In the genomic region with DNA sequence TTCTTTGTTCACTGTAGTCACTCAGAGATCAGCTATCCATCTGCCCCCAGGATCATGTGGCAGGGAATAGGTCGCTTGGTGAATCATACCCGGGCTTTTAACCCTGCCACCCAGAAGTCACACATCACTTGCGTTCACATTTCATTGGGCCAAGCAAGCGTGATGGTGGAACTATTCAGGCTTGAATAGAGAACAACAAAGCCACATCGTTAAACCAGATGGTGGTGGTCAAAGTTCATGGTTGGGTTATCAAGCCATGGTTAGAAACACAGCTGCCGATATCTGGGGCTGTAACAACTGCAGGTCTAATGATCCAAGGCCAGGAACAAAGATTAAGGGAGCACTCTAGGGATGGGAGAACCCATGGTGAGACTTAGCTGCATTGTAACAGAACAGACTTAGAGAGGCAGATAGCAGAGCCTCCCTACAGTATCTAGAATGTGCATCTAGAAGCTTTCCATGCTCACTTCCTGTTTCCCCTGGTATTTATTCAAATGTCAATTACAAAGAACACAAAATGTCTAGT, we compare ENCODE assay signal across 9 cellular contexts. TPM values are rescaled to one million over a fixed set of nuclear protein-coding genes. Genes with fewer than 3 reads are reported as not detected.
DNase-seq lines count a peak whose midpoint lies in the region; ATAC-seq, FAIRE-seq and TF ChIP-seq lines count a peak whose summit lies in the region.
"Had no signal": no experiment of that assay in that cellular context is flagged by ENCODE, and none has a peak within 500 bp of the region (broad histone marks: within the 10 kb centered on the region; RNA-seq: fewer than 3 reads in every experiment).

No MANE protein-coding gene starts in this region.

- peak; percentile 20 for DNase-seq in GM13977 (ENCODE audit: low spot score)
- DNase-seq in HUDEP-2 (lab: John Stamatoyannopoulos, UW; ENCODE audit: unreplicated experiment in 76 of 76), result peak in 57 of 76 experiments; percentile 3 to 79 (median 44)
- peak in 3 of 4 experiments; percentile 19 to 81 (median 63) for DNase-seq in K562 (ENCODE audit: extremely low read depth in 1 of 4, low spot score in 3 of 4)
- no peak for DNase-seq in glutamatergic neuron
- DNase-seq in DMS153 (lab: John Stamatoyannopoulos, UW), result no peak
- no peak for DNase-seq in foreskin fibroblast
- DNase-seq in NCI-H345 (lab: John Stamatoyannopoulos, UW), result no peak

- no TSS peak for BruUV-seq in K562 (replicated peaks; lab: Mats Ljungman, UMichigan)

- no peaks in the 10 kb centered on the region for H3K9me1 ChIP-seq in K562 (ENCODE audit: control insufficient read depth, insufficient read depth, low read length)

- peak overlapping the region; percentile 74 for H2AFZ ChIP-seq in K562 (ENCODE audit: low read depth, low read length)

- no peaks in the 10 kb centered on the region for H3K36me3 ChIP-seq in K562 (ENCODE audit: control insufficient read depth, insufficient read depth, low read length)

- H3K27me3 Mint-ChIP-seq in glutamatergic neuron (ENCODE audit: unreplicated experiment), result no peaks in the 10 kb centered on the region

- peak in 1 of 2 experiments; percentile 38; a peak in 1 of 4 replicates for TF ChIP-seq RAD21 in K562 (CRISPR knock-in tag; conservative IDR thresholded peaks at IDR 0.05 in 1 of 2, IDR thresholded peaks at IDR 0.05 in 1 of 2)

- peaks cover 6 to 44% of the 10 kb centered on the region in 2 experiments; a peak in 3 of 5 replicates for H3K4me1 ChIP-seq in K562 (replicated peaks in 1 of 2; ENCODE audit: control insufficient read depth in 2 of 2, insufficient read depth in 2 of 2, low read length in 2 of 2)

- H4K20me1 ChIP-seq in K562 (replicated peaks; ENCODE audit: control insufficient read depth, insufficient read depth, low read length), result no peaks in the 10 kb centered on the region

- H3K4me1 Mint-ChIP-seq in glutamatergic neuron (ENCODE audit: low read depth, unreplicated experiment), result no peaks in the 10 kb centered on the region

- CTCF ChIA-PET in K562 (lab: Yijun Ruan, JAX; ENCODE audit: low intra/inter-chr PET ratio), result no interaction called here

- H3K4me2 ChIP-seq in K562 (ENCODE audit: insufficient read depth, low read length), result peak overlapping the region; percentile 55

- POLR2A ChIA-PET in K562 (lab: Yijun Ruan, JAX), result interaction anchor here (0.6 to 0.8 kb wide), 3 partner anchors 28 to 138 kb away, joined by 3 to 4 read pairs (median 4); no protein-coding TSS in a partner anchor

- H3K36me3 Mint-ChIP-seq in glutamatergic neuron (ENCODE audit: unreplicated experiment), result no peaks in the 10 kb centered on the region

- H3K4me3 Mint-ChIP-seq in glutamatergic neuron (ENCODE audit: unreplicated experiment), result no peak overlapping the region

- peak overlapping the region; percentile 72 for H3K27ac ChIP-seq in K562 (ENCODE audit: extremely low read depth, low read depth, low read length)

- TF ChIP-seq POLR2A in K562 (conservative IDR thresholded peaks at IDR 0.05), result 0 out of 2 replicates have a peak, but pooled peaks have one; percentile 31

- peak; percentile 77 for FAIRE-seq in K562 (lab: Jason Lieb, UNC)

- peak; percentile 78 for ATAC-seq in GM21526 (IDR thresholded peaks at IDR 0.05; ENCODE audit: low FRiP score, unreplicated experiment)
- peak; percentile 78 for ATAC-seq in K562

- H3K27me3 ChIP-seq in K562 (ENCODE audit: control insufficient read depth in 2 of 2, insufficient read depth in 2 of 2, low read length in 2 of 2), result no peaks in the 10 kb centered on the region

- TF ChIP-seq CTCF in GM13977 (IDR thresholded peaks at IDR 0.05; ENCODE audit: extremely low read depth, insufficient read depth, missing control alignments) (no peak), K562 (IDR thresholded peaks at IDR 0.05 in 2 of 3, conservative IDR thresholded peaks at IDR 0.05 in 1 of 3; ENCODE audit: insufficient read depth in 2 of 3, low read depth in 1 of 3, low read length in 3 of 3) (no peak), glutamatergic neuron (IDR thresholded peaks at IDR 0.05; ENCODE audit: partially characterized antibody, unreplicated experiment) (no peak), foreskin fibroblast (IDR thresholded peaks at IDR 0.05; ENCODE audit: low read depth, low read length) (no peak)

- intact Hi-C loops in K562 (cut with micrococcal nuclease), result loop anchor here (1.0 to 5.0 kb wide), 3 partner anchors 34 to 84 kb away; no protein-coding TSS in a partner anchor

- WGBS in K562 (ENCODE audit: insufficient coverage, low coverage, missing lambda C conversion rate), result 4% methylated on average over 6 of the region's 6 CpGs

- peaks cover 9% of the 10 kb centered on the region; the same call in 1 of the 2 replicates for H3K9me3 ChIP-seq in K562 (replicated peaks; ENCODE audit: control insufficient read depth, insufficient read depth, low read depth, low read length)

- peak; percentile 80; the same call in 1 of the 2 replicates for TF ChIP-seq EP300 in K562 (IDR thresholded peaks at IDR 0.05; ENCODE audit: low read length)

- no peak overlapping the region for H3K4me3 ChIP-seq in K562
- no peak overlapping the region for H3K4me3 ChIP-seq in foreskin fibroblast (ENCODE audit: low read depth in 1 of 2, low read length in 2 of 2)

- in situ Hi-C loops in GM13977 (cut with MboI; ENCODE audit: low pct_unique_long_range_greater_than_20kb, low sequenced_read_pairs, unreplicated experiment), result no loop called here
- in situ Hi-C loops in K562 (cut with MboI), result no loop called here

- peak overlapping the region in 1 of 2 experiments; percentile 62; a peak in 2 of 4 replicates for H3K9ac ChIP-seq in K562 (ENCODE audit: insufficient read depth in 1 of 2, low read depth in 2 of 2, low read length in 2 of 2)

- peaks cover 22% of the 10 kb centered on the region; the same call in 2 of the 3 replicates for H3K79me2 ChIP-seq in K562 (ENCODE audit: control insufficient read depth, insufficient read depth, low read length)

- H3K9me3 Mint-ChIP-seq in glutamatergic neuron (ENCODE audit: unreplicated experiment), result no peaks in the 10 kb centered on the region

- H3K27ac Mint-ChIP-seq in glutamatergic neuron (ENCODE audit: unreplicated experiment), result no peak overlapping the region

TF ChIP-seq in K562, 482 proteins besides CTCF, POLR2A, EP300 and RAD21 (continues in another document):
- TF ChIP-seq CREM (IDR thresholded peaks at IDR 0.05; ENCODE audit: low read depth) (0 out of 2 replicates have a peak, but pooled peaks have one; percentile 15), MAZ (CRISPR knock-in tag; conservative IDR thresholded peaks at IDR 0.05 in 1 of 2, IDR thresholded peaks at IDR 0.05 in 1 of 2) (0 out of 4 replicates have a peak, but pooled peaks of 1 of the 2 experiments have one; percentile 41), SMARCE1 (IDR thresholded peaks at IDR 0.05) (peak; percentile 45), NR2C2 (CRISPR knock-in tag; IDR thresholded peaks at IDR 0.05) (no peak), NR2C2 (tag; IDR thresholded peaks at IDR 0.05) (peak; percentile 40; the same call in 1 of the 2 replicates), ZNF143 (CRISPR knock-in tag; IDR thresholded peaks at IDR 0.05) (no peak), TBP (optimal IDR thresholded peaks at IDR 0.05; ENCODE audit: low read depth, low read length) (peak; percentile 63), NCOA2 (IDR thresholded peaks at IDR 0.05; ENCODE audit: partially characterized antibody in 2 of 2) (no peak)
- TF ChIP-seq, protein P1, sequence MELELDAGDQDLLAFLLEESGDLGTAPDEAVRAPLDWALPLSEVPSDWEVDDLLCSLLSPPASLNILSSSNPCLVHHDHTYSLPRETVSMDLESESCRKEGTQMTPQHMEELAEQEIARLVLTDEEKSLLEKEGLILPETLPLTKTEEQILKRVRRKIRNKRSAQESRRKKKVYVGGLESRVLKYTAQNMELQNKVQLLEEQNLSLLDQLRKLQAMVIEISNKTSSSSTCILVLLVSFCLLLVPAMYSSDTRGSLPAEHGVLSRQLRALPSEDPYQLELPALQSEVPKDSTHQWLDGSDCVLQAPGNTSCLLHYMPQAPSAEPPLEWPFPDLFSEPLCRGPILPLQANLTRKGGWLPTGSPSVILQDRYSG (tag; conservative IDR thresholded peaks at IDR 0.05; ENCODE audit: low read depth), result no peak

RNA-seq across cellular contexts. Expression of a gene that starts 40.0 kb away (rescaled TPM):
- total RNA-seq in K562 (2011; cell fraction: chromatin; rRNA removed; ENCODE audit: low replicate concordance), result 30.9 and 123 TPM in 2 replicates
- 20.2 and 42.1 TPM in 2 replicates for total RNA-seq in K562 (2011; cell fraction: nucleolus; rRNA removed)
- total RNA-seq in K562 (2011; cell fraction: nucleoplasm; rRNA removed), result 71.2 and 74.3 TPM in 2 replicates
- total RNA-seq in K562 (2014; rRNA removed), result 44.4 and 55.8 TPM in 2 replicates
- 107 and 112 TPM in 2 replicates for total RNA-seq in K562 (2014; rRNA removed; fragmentation: Illumina TruSeq; extraction: Trizol)
- 95.3 and 105 TPM in 2 replicates for total RNA-seq in K562 (2015; rRNA removed; fragmentation: Illumina TruSeq; extraction: Trizol)
- total RNA-seq in K562 (2021), result 62.9 and 67.6 TPM in 2 replicates
- polyA plus RNA-seq in K562 (2011; rRNA removed), result 7.1 and 21.8 TPM in 2 replicates
- polyA plus RNA-seq in K562 (2011; cell fraction: cytosol; rRNA removed), result 3.1 and 12.6 TPM in 2 replicates
- polyA plus RNA-seq in K562 (2011; cell fraction: nucleus; rRNA removed), result 4.3 and 14.6 TPM in 2 replicates
- 41.4 and 61.2 TPM in 2 replicates for polyA plus RNA-seq in K562 (2012)
- polyA plus RNA-seq in K562 (2014; fragmentation: Illumina TruSeq; extraction: Trizol), result 73.5 and 86.1 TPM in 2 replicates
- 10 to 100 TPM; 38.8 to 65.1 TPM for polyA plus RNA-seq in K562 (2014; fragmentation: Nextera tagmentation; extraction: Ambion mirVana)
- polyA plus RNA-seq in K562 (2014; rRNA removed), result 49.1 and 51.1 TPM in 2 replicates
- 12.3 and 47.6 TPM in 2 replicates for polyA minus RNA-seq in K562 (2011; rRNA and poly(A)+ RNA removed)
- polyA minus RNA-seq in K562 (2011; cell fraction: cytosol; rRNA and poly(A)+ RNA removed), result 5.2 and 12.3 TPM in 2 replicates
- polyA minus RNA-seq in K562 (2011; cell fraction: nucleus; rRNA and poly(A)+ RNA removed), result 7.1 and 45.3 TPM in 2 replicates
- not detected for total RNA-seq in glutamatergic neuron (ENCODE audit: unreplicated experiment)
- total RNA-seq: dermis microvascular lymphatic vessel endothelial cell had no signal

RNA-seq across cellular contexts. Expression of a gene that starts 58.4 kb away (rescaled TPM):
- total RNA-seq in K562 (2011; cell fraction: chromatin; rRNA removed; ENCODE audit: low replicate concordance), result not detected in 2 replicates
- not detected in 2 replicates for total RNA-seq in K562 (2011; cell fraction: nucleolus; rRNA removed)
- not detected in 2 replicates for total RNA-seq in K562 (2011; cell fraction: nucleoplasm; rRNA removed)
- total RNA-seq in K562 (2014; rRNA removed), result not detected in 2 replicates
- total RNA-seq in K562 (2014; rRNA removed; fragmentation: Illumina TruSeq; extraction: Trizol), result not detected in 2 replicates
- total RNA-seq in K562 (2015; rRNA removed; fragmentation: Illumina TruSeq; extraction: Trizol), result not detected in 2 replicates
- not detected in 2 replicates for total RNA-seq in K562 (2021)
- not detected in 2 replicates for polyA plus RNA-seq in K562 (2011; rRNA removed)
- polyA plus RNA-seq in K562 (2011; cell fraction: cytosol; rRNA removed), result not detected in 2 replicates
- not detected in 2 replicates for polyA plus RNA-seq in K562 (2011; cell fraction: nucleus; rRNA removed)
- polyA plus RNA-seq in K562 (2012), result not detected in 2 replicates
- polyA plus RNA-seq in K562 (2014; fragmentation: Illumina TruSeq; extraction: Trizol), result not detected in 2 replicates
- under 1 TPM in 1 of 2 experiments, not detected in 1; 0.32 TPM for polyA plus RNA-seq in K562 (2014; fragmentation: Nextera tagmentation; extraction: Ambion mirVana)
- polyA plus RNA-seq in K562 (2014; rRNA removed), result not detected in 2 replicates
- polyA minus RNA-seq in K562 (2011; rRNA and poly(A)+ RNA removed), result not detected in 2 replicates
- not detected in 2 replicates for polyA minus RNA-seq in K562 (2011; cell fraction: cytosol; rRNA and poly(A)+ RNA removed)
- polyA minus RNA-seq in K562 (2011; cell fraction: nucleus; rRNA and poly(A)+ RNA removed), result not detected in 2 replicates
- not detected for total RNA-seq in glutamatergic neuron (ENCODE audit: unreplicated experiment)
- total RNA-seq: dermis microvascular lymphatic vessel endothelial cell had no signal

Comparison
In these comparisons a context has a peak if more than half of its experiments do, and no peak if none do; other contexts are left out.
1. DNase-seq: peak in GM13977 (single experiment), HUDEP-2 (57 of 76) and K562 (3 of 4); none in glutamatergic neuron (single experiment), DMS153 (single experiment), foreskin fibroblast (0 of 2) and NCI-H345 (single experiment).
2. RNA of a gene that starts 40.0 kb away (total RNA-seq): 20.2 to 123 TPM in K562; not detected in glutamatergic neuron (single experiment); every median in the first group is over 10 times any median in the second.